Comparison of ENCODE assay signal across 2 cellular contexts in genomic region chr5:80703747-80704146, GRCh38.
TF ChIP-seq lines count a peak whose summit lies in the region.

No MANE protein-coding gene starts in this region.

TF ChIP-seq in GM23338, 12 proteins besides CTCF, POLR2A, EP300 and RAD21:
- TF ChIP-seq ZNF462 (CRISPR knock-in tag; IDR thresholded peaks at IDR 0.05) = no peak
- no peak for TF ChIP-seq CREB1 (CRISPR knock-in tag; IDR thresholded peaks at IDR 0.05; ENCODE audit: low read depth)
- TF ChIP-seq STAT1 (IDR thresholded peaks at IDR 0.05; ENCODE audit: unreplicated experiment) = no peak
- no peak for TF ChIP-seq ETS1 (IDR thresholded peaks at IDR 0.05)
- no peak for TF ChIP-seq ZNF114 (CRISPR knock-in tag; IDR thresholded peaks at IDR 0.05)
- no peak for TF ChIP-seq EZH2phosphoT487 (IDR thresholded peaks at IDR 0.05; ENCODE audit: unreplicated experiment)
- no peak for TF ChIP-seq ZNF331 (CRISPR knock-in tag; IDR thresholded peaks at IDR 0.05; ENCODE audit: low read depth)
- TF ChIP-seq NANOG (IDR thresholded peaks at IDR 0.05; ENCODE audit: borderline replicate concordance) = no peak
- TF ChIP-seq, protein P1, sequence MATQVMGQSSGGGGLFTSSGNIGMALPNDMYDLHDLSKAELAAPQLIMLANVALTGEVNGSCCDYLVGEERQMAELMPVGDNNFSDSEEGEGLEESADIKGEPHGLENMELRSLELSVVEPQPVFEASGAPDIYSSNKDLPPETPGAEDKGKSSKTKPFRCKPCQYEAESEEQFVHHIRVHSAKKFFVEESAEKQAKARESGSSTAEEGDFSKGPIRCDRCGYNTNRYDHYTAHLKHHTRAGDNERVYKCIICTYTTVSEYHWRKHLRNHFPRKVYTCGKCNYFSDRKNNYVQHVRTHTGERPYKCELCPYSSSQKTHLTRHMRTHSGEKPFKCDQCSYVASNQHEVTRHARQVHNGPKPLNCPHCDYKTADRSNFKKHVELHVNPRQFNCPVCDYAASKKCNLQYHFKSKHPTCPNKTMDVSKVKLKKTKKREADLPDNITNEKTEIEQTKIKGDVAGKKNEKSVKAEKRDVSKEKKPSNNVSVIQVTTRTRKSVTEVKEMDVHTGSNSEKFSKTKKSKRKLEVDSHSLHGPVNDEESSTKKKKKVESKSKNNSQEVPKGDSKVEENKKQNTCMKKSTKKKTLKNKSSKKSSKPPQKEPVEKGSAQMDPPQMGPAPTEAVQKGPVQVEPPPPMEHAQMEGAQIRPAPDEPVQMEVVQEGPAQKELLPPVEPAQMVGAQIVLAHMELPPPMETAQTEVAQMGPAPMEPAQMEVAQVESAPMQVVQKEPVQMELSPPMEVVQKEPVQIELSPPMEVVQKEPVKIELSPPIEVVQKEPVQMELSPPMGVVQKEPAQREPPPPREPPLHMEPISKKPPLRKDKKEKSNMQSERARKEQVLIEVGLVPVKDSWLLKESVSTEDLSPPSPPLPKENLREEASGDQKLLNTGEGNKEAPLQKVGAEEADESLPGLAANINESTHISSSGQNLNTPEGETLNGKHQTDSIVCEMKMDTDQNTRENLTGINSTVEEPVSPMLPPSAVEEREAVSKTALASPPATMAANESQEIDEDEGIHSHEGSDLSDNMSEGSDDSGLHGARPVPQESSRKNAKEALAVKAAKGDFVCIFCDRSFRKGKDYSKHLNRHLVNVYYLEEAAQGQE (IDR thresholded peaks at IDR 0.05; ENCODE audit: unreplicated experiment) = no peak
- no peak for TF ChIP-seq JUNB (IDR thresholded peaks at IDR 0.05; ENCODE audit: unreplicated experiment)
- TF ChIP-seq POLR2AphosphoS5 (IDR thresholded peaks at IDR 0.05; ENCODE audit: low read depth) = no peak
- TF ChIP-seq EZH2 (IDR thresholded peaks at IDR 0.05; ENCODE audit: low read depth, unreplicated experiment) = no peak

TF ChIP-seq in H1, 55 proteins besides CTCF, POLR2A, EP300 and RAD21:
- no peak for TF ChIP-seq ASH2L (IDR thresholded peaks at IDR 0.05; ENCODE audit: low read length)
- TF ChIP-seq RFX5 (IDR thresholded peaks at IDR 0.05; ENCODE audit: borderline replicate concordance, low read depth, low read length) = no peak
- no peak for TF ChIP-seq GABPA (IDR thresholded peaks at IDR 0.05; ENCODE audit: borderline replicate concordance, insufficient read depth, low read length)
- no peak for TF ChIP-seq NANOG (IDR thresholded peaks at IDR 0.05; ENCODE audit: insufficient read depth, low read depth, low read length, poor library complexity, severe bottlenecking)
- TF ChIP-seq CHD7 (IDR thresholded peaks at IDR 0.05; ENCODE audit: insufficient replicate concordance, low read length) = no peak
- no peak for TF ChIP-seq TEAD4 (IDR thresholded peaks at IDR 0.05; ENCODE audit: low read depth, low read length)
- no peak for TF ChIP-seq SUZ12 (IDR thresholded peaks at IDR 0.05; ENCODE audit: low read length)
- TF ChIP-seq KDM5A (IDR thresholded peaks at IDR 0.05; ENCODE audit: low read length) = no peak
- no peak for TF ChIP-seq JUN (IDR thresholded peaks at IDR 0.05; ENCODE audit: low read depth, low read length)
